In the genomic region with DNA sequence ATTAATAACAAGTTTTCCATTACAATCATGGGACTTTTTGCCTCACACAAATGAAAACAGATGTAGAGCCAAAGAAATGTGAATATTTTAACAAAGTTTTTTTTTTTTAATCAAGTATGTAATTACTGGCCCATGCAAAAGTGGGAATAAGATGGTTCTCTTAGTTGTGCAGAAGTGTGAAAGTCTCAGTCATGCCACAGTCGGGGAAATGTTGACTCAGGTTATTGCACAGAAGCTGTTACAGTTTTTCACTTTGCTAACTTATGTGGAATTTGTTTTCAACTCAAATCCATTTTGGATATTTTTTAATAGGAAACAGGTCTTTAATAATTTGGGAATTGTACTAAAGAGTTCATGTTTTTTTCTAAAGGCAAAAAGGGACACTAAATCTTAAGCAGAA, we compare ENCODE assay signal across 1 cellular context.
TF ChIP-seq lines count a peak whose summit lies in the region.

No MANE protein-coding gene starts in this region.

TF ChIP-seq in HCT116, 20 proteins besides CTCF, POLR2A, EP300 and RAD21 (continued from another document):
- TF ChIP-seq, protein P1, sequence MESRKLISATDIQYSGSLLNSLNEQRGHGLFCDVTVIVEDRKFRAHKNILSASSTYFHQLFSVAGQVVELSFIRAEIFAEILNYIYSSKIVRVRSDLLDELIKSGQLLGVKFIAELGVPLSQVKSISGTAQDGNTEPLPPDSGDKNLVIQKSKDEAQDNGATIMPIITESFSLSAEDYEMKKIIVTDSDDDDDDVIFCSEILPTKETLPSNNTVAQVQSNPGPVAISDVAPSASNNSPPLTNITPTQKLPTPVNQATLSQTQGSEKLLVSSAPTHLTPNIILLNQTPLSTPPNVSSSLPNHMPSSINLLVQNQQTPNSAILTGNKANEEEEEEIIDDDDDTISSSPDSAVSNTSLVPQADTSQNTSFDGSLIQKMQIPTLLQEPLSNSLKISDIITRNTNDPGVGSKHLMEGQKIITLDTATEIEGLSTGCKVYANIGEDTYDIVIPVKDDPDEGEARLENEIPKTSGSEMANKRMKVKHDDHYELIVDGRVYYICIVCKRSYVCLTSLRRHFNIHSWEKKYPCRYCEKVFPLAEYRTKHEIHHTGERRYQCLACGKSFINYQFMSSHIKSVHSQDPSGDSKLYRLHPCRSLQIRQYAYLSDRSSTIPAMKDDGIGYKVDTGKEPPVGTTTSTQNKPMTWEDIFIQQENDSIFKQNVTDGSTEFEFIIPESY (IDR thresholded peaks at IDR 0.05; ENCODE audit: extremely low read depth, insufficient replicate concordance, low read length): no peak
- TF ChIP-seq ZFX (IDR thresholded peaks at IDR 0.05) (no peak), CBX3 (IDR thresholded peaks at IDR 0.05; ENCODE audit: low read depth) (no peak)
- TF ChIP-seq, protein P2, sequence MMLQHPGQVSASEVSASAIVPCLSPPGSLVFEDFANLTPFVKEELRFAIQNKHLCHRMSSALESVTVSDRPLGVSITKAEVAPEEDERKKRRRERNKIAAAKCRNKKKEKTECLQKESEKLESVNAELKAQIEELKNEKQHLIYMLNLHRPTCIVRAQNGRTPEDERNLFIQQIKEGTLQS (IDR thresholded peaks at IDR 0.05): no peak
